33 cellular contexts compared by ENCODE assay signal in genomic region chr4:12880844-12881243, GRCh38.
DNase-seq lines count a peak whose midpoint lies in the region; ATAC-seq, FAIRE-seq and TF ChIP-seq lines count a peak whose summit lies in the region.
"Had no signal": no experiment of that assay in that cellular context is flagged by ENCODE, and none has a peak within 500 bp of the region (broad histone marks: within the 10 kb centered on the region; RNA-seq: fewer than 3 reads in every experiment).

No MANE protein-coding gene starts in this region.

- peaks cover 23% of the 10 kb centered on the region for H3K4me1 Mint-ChIP-seq in WTC11
- H3K4me1 Mint-ChIP-seq: B cell; CD14-positive monocyte; CD4-positive, alpha-beta memory T cell; CD4-positive, CD25-positive, alpha-beta regulatory T cell; CD8-positive, alpha-beta memory T cell had no signal

- POLR2A ChIA-PET in HepG2 (lab: Yijun Ruan, JAX), result no interaction called here
- POLR2A ChIA-PET in WTC11 (lab: Charles Lee), result no interaction called here

- TF ChIP-seq EP300 in HepG2 (IDR thresholded peaks at IDR 0.05; ENCODE audit: low read depth in 2 of 2, low read length in 2 of 2) (no peak), HepG2 (CRISPR knock-in tag; IDR thresholded peaks at IDR 0.05; ENCODE audit: borderline replicate concordance) (no peak)

- H3K27ac Mint-ChIP-seq in WTC11, result no peak overlapping the region
- H3K27ac Mint-ChIP-seq: B cell; CD14-positive monocyte; CD4-positive, alpha-beta memory T cell; CD4-positive, alpha-beta T cell; CD4-positive, CD25-positive, alpha-beta regulatory T cell; CD8-positive, alpha-beta memory T cell; CD8-positive, alpha-beta T cell had no signal

- no peak overlapping the region for H2AFZ ChIP-seq in HepG2 (ENCODE audit: low read length)

- no peak for TF ChIP-seq RAD21 in HepG2 (CRISPR knock-in tag; IDR thresholded peaks at IDR 0.05)

- DNase-seq in HepG2 (ENCODE audit: low spot score), result no peak
- DNase-seq in right lobe of liver, result no peak
- DNase-seq in WTC11 (ENCODE audit: low spot score), result no peak
- DNase-seq in KG1 (lab: John Stamatoyannopoulos, UW), result no peak
- DNase-seq: 8988T; ACHN; AML-193; BE2C; C1 segment of cervical spinal cord; Caco-2; Calu3; CD4-positive, alpha-beta memory T cell; CD4-positive, alpha-beta T cell; CD4-positive, CD25-positive, alpha-beta regulatory T cell; CD8-positive, alpha-beta memory T cell; CD8-positive, alpha-beta T cell; COR-L47; DMS 273 treated with DMSO at 0.1 percent for 48 hours; DMS153; DMS53; DMS79; DMS79 treated with DMSO at 0.1 percent for 48 hours; DND-41; EL had no signal

- no peaks in the 10 kb centered on the region for H4K20me1 ChIP-seq in HepG2 (ENCODE audit: insufficient read depth, low read length)
- H4K20me1 ChIP-seq: BLaER1; BLaER1 treated with 17β-estradiol and CSF1 and Interleukin-3, amounts not matched to agents 10 nM and 100 nM had no signal

- no peak for FAIRE-seq in HepG2 (lab: Jason Lieb, UNC)
- FAIRE-seq: A204.1, A549, D721Med had no signal

- CTCF ChIA-PET in HepG2 (lab: Yijun Ruan, JAX; ENCODE audit: low intra/inter-chr PET ratio, low total read pairs), result no interaction called here
- CTCF ChIA-PET in WTC11 (lab: Charles Lee), result no interaction called here

- H3K27ac ChIP-seq in HepG2 (ENCODE audit: extremely low read length, insufficient read depth, low read length) (no peak overlapping the region), right lobe of liver (no peak overlapping the region)
- H3K27ac ChIP-seq: 22Rv1; A549; BLaER1; BLaER1 treated with 17β-estradiol and CSF1 and Interleukin-3, amounts not matched to agents 10 nM and 100 nM; C4-2B had no signal

- H3K9me3 ChIP-seq in HepG2 (ENCODE audit: low read length), result no peaks in the 10 kb centered on the region
- no peaks in the 10 kb centered on the region for H3K9me3 ChIP-seq in right lobe of liver
- H3K9me3 ChIP-seq: BE2C, Caco-2 had no signal

- WGBS in HepG2 (ENCODE audit: low lambda C conversion rate), result 87% methylated on average over 2 of the region's 2 CpGs
- WGBS in right lobe of liver (ENCODE audit: insufficient coverage, low coverage, low lambda C conversion rate, missing lambda C conversion rate), result 73% methylated on average over 2 of the region's 2 CpGs

- H3K36me3 Mint-ChIP-seq in WTC11, result 0 out of 2 replicates have a peak, but pooled peaks cover 2% of the 10 kb centered on the region
- H3K36me3 Mint-ChIP-seq: CD14-positive monocyte; CD4-positive, alpha-beta memory T cell; CD4-positive, CD25-positive, alpha-beta regulatory T cell; CD8-positive, alpha-beta memory T cell; CD8-positive, alpha-beta T cell had no signal

- TF ChIP-seq POLR2A in HepG2 (IDR thresholded peaks at IDR 0.05; ENCODE audit: insufficient read depth in 1 of 2, low read depth in 2 of 2, low read length in 2 of 2) (no peak), right lobe of liver (IDR thresholded peaks at IDR 0.05) (no peak)

- H3K27me3 ChIP-seq in HepG2 (ENCODE audit: control insufficient read depth in 1 of 2, insufficient read depth in 2 of 2, low read length in 2 of 2) (no peaks in the 10 kb centered on the region), right lobe of liver (no peaks in the 10 kb centered on the region)
- H3K27me3 ChIP-seq: BE2C; BLaER1; BLaER1 treated with 17β-estradiol and CSF1 and Interleukin-3, amounts not matched to agents 10 nM and 100 nM had no signal

- H3K4me2 ChIP-seq in HepG2 (ENCODE audit: low read depth, low read length), result no peak overlapping the region
- H3K4me2 ChIP-seq: A549; BLaER1; BLaER1 treated with 17β-estradiol and CSF1 and Interleukin-3, amounts not matched to agents 10 nM and 100 nM had no signal

- H3K36me3 ChIP-seq in HepG2 (replicated peaks in 1 of 2; ENCODE audit: control insufficient read depth in 1 of 2, insufficient read depth in 2 of 2, low read length in 2 of 2) (no peaks in the 10 kb centered on the region), right lobe of liver (no peaks in the 10 kb centered on the region)
- H3K36me3 ChIP-seq: BE2C; BLaER1; BLaER1 treated with 17β-estradiol and CSF1 and Interleukin-3, amounts not matched to agents 10 nM and 100 nM had no signal

- H3K4me3 ChIP-seq in HepG2 (replicated peaks in 1 of 3; ENCODE audit: insufficient read depth in 1 of 3, low read depth in 2 of 3, low read length in 3 of 3), result no peak overlapping the region
- H3K4me3 ChIP-seq in right lobe of liver, result no peak overlapping the region
- H3K4me3 ChIP-seq: A549; BLaER1; BLaER1 treated with 17β-estradiol and CSF1 and Interleukin-3, amounts not matched to agents 10 nM and 100 nM had no signal

- H3K79me2 ChIP-seq in HepG2 (ENCODE audit: insufficient read depth, low read length), result no peaks in the 10 kb centered on the region

- H3K4me3 Mint-ChIP-seq in WTC11, result no peak overlapping the region
- H3K4me3 Mint-ChIP-seq: B cell; CD14-positive monocyte; CD4-positive, alpha-beta memory T cell; CD4-positive, alpha-beta T cell; CD4-positive, CD25-positive, alpha-beta regulatory T cell; CD8-positive, alpha-beta memory T cell; CD8-positive, alpha-beta T cell had no signal

- no peak for TF ChIP-seq CTCF in HepG2 (CRISPR knock-in tag; IDR thresholded peaks at IDR 0.05)
- TF ChIP-seq CTCF in right lobe of liver (IDR thresholded peaks at IDR 0.05), result no peak
- TF ChIP-seq CTCF in WTC11 (IDR thresholded peaks at IDR 0.05), result no peak

- peaks cover 4% of the 10 kb centered on the region; the same call in 1 of the 2 replicates for H3K9me3 Mint-ChIP-seq in WTC11

- intact Hi-C loops in HepG2 (cut with micrococcal nuclease; ENCODE audit: unreplicated experiment) (no loop called here), right lobe of liver (cut with DNase I) (no loop called here)

- in situ Hi-C loops in HepG2 (cut with HindIII; ENCODE audit: extremely low pct_ligation_motif_present, low pct_unique_long_range_greater_than_20kb), result no loop called here

- ATAC-seq in HepG2 (no peak), right lobe of liver (no peak), WTC11 (no peak)
- ATAC-seq: A549; CD8-positive, alpha-beta T cell had no signal

- peaks cover 42% of the 10 kb centered on the region for H3K4me1 ChIP-seq in HepG2 (ENCODE audit: insufficient read depth, low read length)
- peaks cover 0 to 2% (median 0%) of the 10 kb centered on the region in 4 donors for H3K4me1 ChIP-seq in right lobe of liver
- H3K4me1 ChIP-seq: A549; BE2C; BLaER1; BLaER1 treated with 17β-estradiol and CSF1 and Interleukin-3, amounts not matched to agents 10 nM and 100 nM; Caco-2 had no signal

- H3K27me3 Mint-ChIP-seq in WTC11 (ENCODE audit: low read depth), result no peaks in the 10 kb centered on the region
- H3K27me3 Mint-ChIP-seq: B cell; CD4-positive, alpha-beta memory T cell; CD4-positive, alpha-beta T cell; CD8-positive, alpha-beta memory T cell had no signal

- no TSS peak for BruUV-seq in HepG2 (replicated peaks; lab: Mats Ljungman, UMichigan)

- no peak overlapping the region for H3K9ac ChIP-seq in HepG2 (ENCODE audit: insufficient read depth, low read depth, low read length)
- H3K9ac ChIP-seq: BLaER1; BLaER1 treated with 17β-estradiol and CSF1 and Interleukin-3, amounts not matched to agents 10 nM and 100 nM had no signal

TF ChIP-seq in HepG2, 621 proteins besides CTCF, POLR2A, EP300 and RAD21:
- no peak for TF ChIP-seq ZNF672 (CRISPR knock-in tag; IDR thresholded peaks at IDR 0.05)
- peak; percentile 97 for TF ChIP-seq ZNF317 (CRISPR knock-in tag; IDR thresholded peaks at IDR 0.05)
TF ChIP-seq in HepG2: peak in this region for 1.

TF ChIP-seq in WTC11, 78 proteins besides CTCF, POLR2A, EP300 and RAD21:
- TF ChIP-seq ZNF317 (CRISPR knock-in tag; IDR thresholded peaks at IDR 0.05; ENCODE audit: borderline replicate concordance, low read depth) (peak; percentile 96), SP1 (CRISPR knock-in tag; conservative IDR thresholded peaks at IDR 0.05) (no peak)

Comparison
In these comparisons a context has a peak if more than half of its experiments do, and no peak if none do; other contexts are left out.
1. Of the 50 proteins assayed by ChIP-seq in both HepG2 and WTC11: peak only in HepG2: none; only in WTC11: none; in both: ZNF317; in neither: 49.